ENCODE assay signal across 15 cellular contexts in genomic region chr18:58132595-58133191, GRCh38.
"Had no signal": no experiment of that assay in that cellular context is flagged by ENCODE, and none has a peak within 500 bp of the region (broad histone marks: within the 10 kb centered on the region; RNA-seq: fewer than 3 reads in every experiment).

No MANE protein-coding gene starts in this region.

- ATAC-seq: activated CD4-positive, CD25-positive, alpha-beta regulatory T cell treated with anti-CD3 and anti-CD28 coated beads, Interleukin-2, amount 50 U/mL, for 24 hours; activated CD8-positive, alpha-beta memory T cell treated with anti-CD3 and anti-CD28 coated beads, Interleukin-2, amount 10 ng/mL, durations not matched to agents 7 days and 5 days; effector memory CD8-positive, alpha-beta T cell; left lobe of liver; psoas muscle; stimulated activated naive CD8-positive, alpha-beta T cell treated with anti-CD3 and anti-CD28 coated beads, Interleukin-15, amount 100 ng/mL, for 72 hours had no signal

- H3K4me3 ChIP-seq: psoas muscle, sigmoid colon had no signal

- H3K4me1 ChIP-seq: psoas muscle had no signal

- H3K27me3 ChIP-seq: brain microvascular endothelial cell, sigmoid colon had no signal

- H3K27ac ChIP-seq: brain microvascular endothelial cell, psoas muscle, sigmoid colon had no signal

- DNase-seq: activated CD4-positive, alpha-beta T cell treated with anti-CD3 and anti-CD28 coated beads, Interleukin-2, amount 50 U/mL, for 4 hours; activated CD8-positive, alpha-beta memory T cell treated with anti-CD3 and anti-CD28 coated beads, Interleukin-2, amount 10 ng/mL, durations not matched to agents 7 days and 5 days; activated effector memory CD4-positive, alpha-beta T cell treated with Interleukin-2 at 50 U/mL for 16 hours; activated T-cell treated with anti-CD3 and anti-CD28 coated beads, Interleukin-2, amount 50 U/mL, for 24 hours; amygdala; brain microvascular endothelial cell; effector memory CD8-positive, alpha-beta T cell; glutamatergic neuron; occipital lobe; psoas muscle; sigmoid colon; stimulated activated CD4-positive, alpha-beta T cell treated with anti-CD3 and anti-CD28 coated beads, Interleukin-4, amount 100 ng/mL, for 1 hour; stimulated activated naive CD8-positive, alpha-beta T cell treated with anti-CD3 and anti-CD28 coated beads, Interleukin-15, amount 100 ng/mL, for 72 hours had no signal

- H3K9me3 ChIP-seq: psoas muscle, sigmoid colon had no signal

- H3K36me3 ChIP-seq: brain microvascular endothelial cell, sigmoid colon had no signal
